In the genomic region with DNA sequence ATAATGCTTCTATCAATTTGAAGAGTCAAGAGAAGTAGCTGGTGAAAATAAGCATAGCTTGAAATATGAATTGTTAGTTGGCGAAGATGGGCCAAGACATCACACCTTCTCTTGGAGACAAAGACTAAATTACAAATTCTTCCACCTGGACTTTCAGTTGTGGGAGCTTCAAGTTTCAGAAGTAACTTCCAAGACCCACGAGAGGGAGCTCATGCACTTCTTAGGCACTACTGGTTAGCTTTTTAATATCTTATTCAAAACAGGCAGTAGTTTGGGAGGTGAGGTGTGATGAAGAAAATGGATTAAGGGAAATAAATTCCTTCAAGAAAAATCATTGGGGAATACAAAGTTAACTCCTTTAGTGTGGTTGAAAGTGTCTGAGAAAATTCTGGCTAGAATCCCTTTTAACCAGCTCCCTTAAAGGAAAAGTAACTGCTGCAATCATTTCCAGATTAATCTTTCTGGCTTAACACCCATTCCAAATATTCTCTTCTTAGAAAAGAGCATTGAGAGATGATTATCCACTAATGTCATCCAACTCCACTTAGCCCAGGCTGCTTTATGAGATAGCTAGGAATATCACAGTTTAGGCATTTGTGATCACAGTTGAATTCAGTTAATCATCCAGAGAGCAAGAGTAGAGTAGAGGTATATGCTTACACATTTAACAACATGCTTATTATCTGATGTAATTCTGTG, we compare ENCODE assay signal across 9 cellular contexts.
A peak's percentile ranks its signal among the peaks of the same experiment; 100 is the strongest.
DNase-seq lines count a peak whose midpoint lies in the region; ATAC-seq and TF ChIP-seq lines count a peak whose summit lies in the region.
"Had no signal": no experiment of that assay in that cellular context is flagged by ENCODE, and none has a peak within 500 bp of the region (broad histone marks: within the 10 kb centered on the region; RNA-seq: fewer than 3 reads in every experiment).

No MANE protein-coding gene starts in this region.

- no peak overlapping the region for H3K4me2 ChIP-seq in fibroblast of lung (ENCODE audit: extremely low read depth, insufficient read depth, low read length)

- no peak overlapping the region for H3K4me3 ChIP-seq in fibroblast of lung (replicated peaks in 1 of 4; ENCODE audit: control extremely low read depth in 1 of 4, insufficient read depth in 1 of 4, low read depth in 3 of 4, low read length in 4 of 4)

- DNase-seq in COR-L47 (lab: John Stamatoyannopoulos, UW) (peak; percentile 79), HS-5 (ENCODE audit: low read depth) (peak; percentile 38), RPMI7951 (ENCODE audit: low read depth) (peak; percentile 56), fibroblast of lung (ENCODE audit: low read depth in 2 of 2) (peak; percentile 62 to 76), pons (ENCODE audit: low spot score) (peak; percentile 67)
- no peak for DNase-seq in stimulated activated naive CD8-positive, alpha-beta T cell treated with anti-CD3 and anti-CD28 coated beads, Interleukin-15, Interleukin-2, amounts not matched to agents 100 U/mL and 50 U/mL, for 24 hours
- no peak for DNase-seq in activated CD8-positive, alpha-beta memory T cell treated with anti-CD3 and anti-CD28 coated beads, Interleukin-2, amount 50 U/mL, for 48 hours
- no peak for DNase-seq in stimulated activated CD4-positive, alpha-beta T cell treated with anti-CD3 and anti-CD28 coated beads, Interleukin-1b, Interleukin-23, amount 100 ng/mL, for 48 hours

- peak; percentile 56 to 75 for TF ChIP-seq CTCF in fibroblast of lung (conservative IDR thresholded peaks at IDR 0.05 in 1 of 2, IDR thresholded peaks at IDR 0.05 in 1 of 2; ENCODE audit: low read depth in 1 of 2, low read length in 2 of 2)

- H3K9me3 ChIP-seq in fibroblast of lung (ENCODE audit: control insufficient read depth, insufficient read depth, low read depth, low read length) = no peaks in the 10 kb centered on the region

- H3K9ac ChIP-seq in fibroblast of lung (ENCODE audit: insufficient read depth, low read length) = no peak overlapping the region

- no peak for ATAC-seq in stimulated activated naive CD8-positive, alpha-beta T cell treated with anti-CD3 and anti-CD28 coated beads, Interleukin-15, Interleukin-2, amounts not matched to agents 100 U/mL and 50 U/mL, for 24 hours

- H3K4me1 ChIP-seq in fibroblast of lung (ENCODE audit: control insufficient read depth, extremely low read depth, insufficient read depth, low read length) = no peaks in the 10 kb centered on the region

- no peaks in the 10 kb centered on the region for H3K36me3 ChIP-seq in fibroblast of lung (ENCODE audit: control insufficient read depth, insufficient read depth, low read length)

- H4K20me1 ChIP-seq in fibroblast of lung (ENCODE audit: control insufficient read depth, extremely low read depth, insufficient read depth, low read length) = no peaks in the 10 kb centered on the region

- no peaks in the 10 kb centered on the region for H3K79me2 ChIP-seq in fibroblast of lung (ENCODE audit: control insufficient read depth, insufficient read depth, low read length)

- H2AFZ ChIP-seq in fibroblast of lung (ENCODE audit: low read length) = no peak overlapping the region

- H3K27ac ChIP-seq in fibroblast of lung (ENCODE audit: insufficient read depth, low read length) = no peak overlapping the region
- H3K27ac ChIP-seq: HL-60 had no signal

- no peaks in the 10 kb centered on the region for H3K27me3 ChIP-seq in fibroblast of lung (ENCODE audit: control insufficient read depth, insufficient read depth, low read length)

Comparison
In these comparisons a context has a peak if more than half of its experiments do, and no peak if none do; other contexts are left out.
1. DNase-seq: peak in COR-L47 (single experiment), HS-5 (single experiment), RPMI7951 (single experiment), fibroblast of lung (2 of 2) and pons (single experiment); none in stimulated activated naive CD8-positive, alpha-beta T cell treated with anti-CD3 and anti-CD28 coated beads, Interleukin-15, Interleukin-2, amounts not matched to agents 100 U/mL and 50 U/mL, for 24 hours (single experiment), activated CD8-positive, alpha-beta memory T cell treated with anti-CD3 and anti-CD28 coated beads, Interleukin-2, amount 50 U/mL, for 48 hours (single experiment) and stimulated activated CD4-positive, alpha-beta T cell treated with anti-CD3 and anti-CD28 coated beads, Interleukin-1b, Interleukin-23, amount 100 ng/mL, for 48 hours (single experiment).